ENCODE assay signal across 22 cellular contexts in genomic region chr4:23242962-23243361, GRCh38.
DNase-seq lines count a peak whose midpoint lies in the region; ATAC-seq and TF ChIP-seq lines count a peak whose summit lies in the region.
"Had no signal": no experiment of that assay in that cellular context is flagged by ENCODE, and none has a peak within 500 bp of the region (broad histone marks: within the 10 kb centered on the region; RNA-seq: fewer than 3 reads in every experiment).

No MANE protein-coding gene starts in this region.

- H3K36me3 ChIP-seq in BLaER1 treated with 17β-estradiol and CSF1 and Interleukin-3, amounts not matched to agents 10 nM and 100 nM: no peaks in the 10 kb centered on the region
- H3K36me3 ChIP-seq in neuronal stem cell (replicated peaks in 1 of 2; ENCODE audit: control insufficient read depth in 2 of 2, insufficient read depth in 2 of 2, low read length in 2 of 2): no peaks in the 10 kb centered on the region
- H3K36me3 ChIP-seq: BE2C had no signal

- TF ChIP-seq CTCF in neural crest cell (conservative IDR thresholded peaks at IDR 0.05) (no peak), osteocyte (IDR thresholded peaks at IDR 0.05) (no peak)

- no peak overlapping the region for H2AK5ac ChIP-seq in neuronal stem cell (ENCODE audit: low read depth, low read length)

- peak overlapping the region in 5 of 11 experiments; percentile 36 to 49 (median 42); a peak in 5 of 22 replicates for H3K27ac ChIP-seq in BLaER1 treated with 17β-estradiol and CSF1 and Interleukin-3, amounts not matched to agents 10 nM and 100 nM
- H3K27ac ChIP-seq in neuronal stem cell (replicated peaks; ENCODE audit: low read length): no peak overlapping the region
- H3K27ac ChIP-seq: 22Rv1, C4-2B had no signal

- H3K4me1 Mint-ChIP-seq in neural crest cell: peaks cover 33% of the 10 kb centered on the region
- H3K4me1 Mint-ChIP-seq in osteocyte (ENCODE audit: unreplicated experiment): no peaks in the 10 kb centered on the region
- H3K4me1 Mint-ChIP-seq: CD4-positive, CD25-positive, alpha-beta regulatory T cell had no signal

- no peaks in the 10 kb centered on the region for H3K27me3 ChIP-seq in BLaER1 treated with 17β-estradiol and CSF1 and Interleukin-3, amounts not matched to agents 10 nM and 100 nM
- H3K27me3 ChIP-seq in neuronal stem cell (ENCODE audit: control insufficient read depth in 3 of 3, insufficient read depth in 3 of 3, low read depth in 1 of 3, low read length in 3 of 3): no peaks in the 10 kb centered on the region
- H3K27me3 ChIP-seq: BE2C had no signal

- H3K27me3 Mint-ChIP-seq in neural crest cell (ENCODE audit: low read depth) (no peaks in the 10 kb centered on the region), osteocyte (ENCODE audit: unreplicated experiment) (no peaks in the 10 kb centered on the region)
- H3K27me3 Mint-ChIP-seq: CD4-positive, CD25-positive, alpha-beta regulatory T cell had no signal

- H3K4me3 Mint-ChIP-seq in neural crest cell (no peak overlapping the region), osteocyte (ENCODE audit: unreplicated experiment) (no peak overlapping the region)
- H3K4me3 Mint-ChIP-seq: CD4-positive, CD25-positive, alpha-beta regulatory T cell; CD8-positive, alpha-beta T cell; H9 had no signal

- no peak overlapping the region for H3K23ac ChIP-seq in neuronal stem cell (ENCODE audit: low read depth, low read length, poor library complexity)

- H2BK12ac ChIP-seq in neuronal stem cell (ENCODE audit: low read length): no peak overlapping the region

- no peak overlapping the region for H3K18ac ChIP-seq in neuronal stem cell (ENCODE audit: low read length)

- no CpG with 5 or more reads among the region's 2 CpGs for WGBS in neuronal stem cell (ENCODE audit: extremely low coverage in 2 of 2, insufficient read length in 2 of 2, insufficient replicate concordance in 1 of 2), 2 donors

- no peak overlapping the region for H2AFZ ChIP-seq in neuronal stem cell (ENCODE audit: low read length)

- H3K9me3 Mint-ChIP-seq in neural crest cell (peaks cover 14% of the 10 kb centered on the region), osteocyte (ENCODE audit: unreplicated experiment) (no peaks in the 10 kb centered on the region)
- H3K9me3 Mint-ChIP-seq: CD8-positive, alpha-beta T cell; H9 had no signal

- H3K27ac Mint-ChIP-seq in neural crest cell (ENCODE audit: unreplicated experiment): peak overlapping the region; percentile 7
- H3K27ac Mint-ChIP-seq in osteocyte (ENCODE audit: unreplicated experiment): no peak overlapping the region
- H3K27ac Mint-ChIP-seq: CD4-positive, CD25-positive, alpha-beta regulatory T cell; CD8-positive, alpha-beta T cell had no signal

- H3K9me3 ChIP-seq in BLaER1 treated with 17β-estradiol and CSF1 and Interleukin-3, amounts not matched to agents 10 nM and 100 nM (replicated peaks in 1 of 11): peaks cover 0 to 4% (median 0%) of the 10 kb centered on the region in 11 experiments; a peak in 1 of 22 replicates
- no peaks in the 10 kb centered on the region for H3K9me3 ChIP-seq in neuronal stem cell (replicated peaks in 1 of 2; ENCODE audit: control insufficient read depth in 2 of 2, insufficient read depth in 1 of 2, low read depth in 1 of 2, low read length in 2 of 2)
- H3K9me3 ChIP-seq: BE2C, Caco-2 had no signal

- ATAC-seq in HG02623 (IDR thresholded peaks at IDR 0.05; ENCODE audit: unreplicated experiment): no peak
- ATAC-seq: CD8-positive, alpha-beta T cell; HCT116 had no signal

- H4K91ac ChIP-seq in neuronal stem cell (ENCODE audit: low read depth, low read length, poor library complexity): no peak overlapping the region

- H2BK120ac ChIP-seq in neuronal stem cell (ENCODE audit: low read depth, low read length): no peak overlapping the region

- no peak overlapping the region for H2BK15ac ChIP-seq in neuronal stem cell (ENCODE audit: low read length)

- no peaks in the 10 kb centered on the region for H3K79me1 ChIP-seq in neuronal stem cell (ENCODE audit: low read depth, low read length)

- H3K9ac ChIP-seq in BLaER1 treated with 17β-estradiol and CSF1 and Interleukin-3, amounts not matched to agents 10 nM and 100 nM: no peak overlapping the region
- no peak overlapping the region for H3K9ac ChIP-seq in neuronal stem cell (ENCODE audit: low read depth, low read length, poor library complexity)

- no peak overlapping the region for H3K4me3 ChIP-seq in BLaER1 treated with 17β-estradiol and CSF1 and Interleukin-3, amounts not matched to agents 10 nM and 100 nM
- no peak overlapping the region for H3K4me3 ChIP-seq in neuronal stem cell (ENCODE audit: low read length in 2 of 2)

- peaks cover 3 to 17% (median 12%) of the 10 kb centered on the region in 10 experiments; a peak in 15 of 20 replicates for H3K4me1 ChIP-seq in BLaER1 treated with 17β-estradiol and CSF1 and Interleukin-3, amounts not matched to agents 10 nM and 100 nM
- H3K4me1 ChIP-seq in neuronal stem cell (ENCODE audit: control insufficient read depth in 2 of 2, insufficient read depth in 1 of 2, low read depth in 1 of 2, low read length in 2 of 2): peaks cover 3 to 9% of the 10 kb centered on the region in 2 donors
- H3K4me1 ChIP-seq: Caco-2 had no signal

- peak overlapping the region in 9 of 11 experiments; percentile 14 to 59 (median 35); a peak in 14 of 22 replicates for H3K4me2 ChIP-seq in BLaER1 treated with 17β-estradiol and CSF1 and Interleukin-3, amounts not matched to agents 10 nM and 100 nM
- H3K4me2 ChIP-seq in neuronal stem cell (ENCODE audit: insufficient read depth, low read length, poor library complexity, severe bottlenecking): no peak overlapping the region

- no peak overlapping the region for H3K14ac ChIP-seq in neuronal stem cell (ENCODE audit: low read length)

- H4K8ac ChIP-seq in neuronal stem cell (ENCODE audit: low read depth, low read length): no peak overlapping the region

- no peaks in the 10 kb centered on the region for H3K36me3 Mint-ChIP-seq in neural crest cell (ENCODE audit: low read depth)
- no peaks in the 10 kb centered on the region for H3K36me3 Mint-ChIP-seq in osteocyte (ENCODE audit: unreplicated experiment)
- H3K36me3 Mint-ChIP-seq: CD4-positive, CD25-positive, alpha-beta regulatory T cell; CD8-positive, alpha-beta T cell had no signal

- H2BK5ac ChIP-seq in neuronal stem cell (ENCODE audit: low read length): no peak overlapping the region

- no peaks in the 10 kb centered on the region for H4K20me1 ChIP-seq in BLaER1 treated with 17β-estradiol and CSF1 and Interleukin-3, amounts not matched to agents 10 nM and 100 nM

- peak; percentile 25 for DNase-seq in DMS53 (lab: John Stamatoyannopoulos, UW)
- no peak for DNase-seq in DMS53 treated with DMSO at 0.1 percent for 48 hours (lab: John Stamatoyannopoulos, UW; ENCODE audit: unreplicated experiment)
- DNase-seq in OCI-M1 (lab: John Stamatoyannopoulos, UW): peak; percentile 14
- DNase-seq in neural crest cell (ENCODE audit: low read depth, low spot score): no peak
- no peak for DNase-seq in osteocyte (ENCODE audit: extremely low spot score, unreplicated experiment)
- no peak for DNase-seq in neuronal stem cell (ENCODE audit: low spot score)
- DNase-seq: ACHN; AML-193; BE2C; Caco-2; CD4-positive, CD25-positive, alpha-beta regulatory T cell; CD8-positive, alpha-beta T cell; DMS153; DMS79 treated with DMSO at 0.1 percent for 48 hours; GF-D8; GOT3; H9 had no signal

- H3K4ac ChIP-seq in neuronal stem cell (ENCODE audit: low read length): no peak overlapping the region

Comparison
In these comparisons a context has a peak if more than half of its experiments do, and no peak if none do; other contexts are left out.
1. DNase-seq: peak in DMS53 (single experiment) and OCI-M1 (single experiment); none in DMS53 treated with DMSO at 0.1 percent for 48 hours (single experiment), neural crest cell (single experiment), osteocyte (single experiment) and neuronal stem cell (single experiment).